ENCODE assay signal across 1 cellular context in genomic region chr4:126955292-126956191, GRCh38.
TF ChIP-seq lines count a peak whose summit lies in the region.

No MANE protein-coding gene starts in this region.

TF ChIP-seq in WTC11, 78 proteins besides CTCF, POLR2A, EP300 and RAD21:
- TF ChIP-seq ERG (CRISPR knock-in tag; IDR thresholded peaks at IDR 0.05), result no peak
- peak; percentile 15; the same call in 1 of the 2 replicates for TF ChIP-seq FOXP1 (CRISPR knock-in tag; IDR thresholded peaks at IDR 0.05; ENCODE audit: borderline replicate concordance)
TF ChIP-seq in WTC11: peak in this region for 1.
